ENCODE assay signal across 8 cellular contexts in the genomic region with DNA sequence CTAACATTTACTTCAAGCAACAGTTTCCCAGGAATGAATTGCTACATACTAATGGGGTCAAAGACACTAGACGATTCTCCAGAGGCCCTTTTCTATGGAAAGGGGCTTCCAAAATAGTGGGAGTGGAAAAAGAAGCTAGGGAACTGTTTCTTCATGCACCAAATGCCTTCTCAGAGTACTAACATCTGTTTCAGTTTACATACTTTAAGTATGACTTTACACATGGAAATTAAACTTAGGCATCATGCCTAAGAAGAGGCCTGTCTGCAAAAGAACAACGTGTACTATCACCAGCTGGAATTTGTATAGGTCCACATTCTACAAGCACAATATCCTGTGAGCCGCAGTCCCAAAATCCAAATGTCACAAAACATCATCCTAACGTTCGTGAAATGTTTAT. TPM values are rescaled to one million over a fixed set of nuclear protein-coding genes. Genes with fewer than 3 reads are reported as not detected.
DNase-seq lines count a peak whose midpoint lies in the region; ATAC-seq and TF ChIP-seq lines count a peak whose summit lies in the region.

No MANE protein-coding gene starts in this region.

- intact Hi-C loops in ovary (cut with DNase I) = loop anchor here in 3 of 4 donors (5.0 to 10.0 kb wide), 3 partner anchors 317 to 890 kb away; no protein-coding TSS in a partner anchor

- H3K9me3 Mint-ChIP-seq in effector memory CD8-positive, alpha-beta T cell = no peaks in the 10 kb centered on the region

- no peaks in the 10 kb centered on the region for H3K36me3 ChIP-seq in ovary

- no peak for TF ChIP-seq POLR2A in ovary (IDR thresholded peaks at IDR 0.05)

- no peak for TF ChIP-seq CTCF in ovary (IDR thresholded peaks at IDR 0.05)

- no peaks in the 10 kb centered on the region for H3K9me3 ChIP-seq in ovary

- no peak overlapping the region for H3K4me3 Mint-ChIP-seq in effector memory CD8-positive, alpha-beta T cell

- ATAC-seq in HG03175 (IDR thresholded peaks at IDR 0.05; ENCODE audit: unreplicated experiment) = no peak
- no peak for ATAC-seq in effector memory CD8-positive, alpha-beta T cell (replicated peaks)

- no peak overlapping the region for H3K27ac Mint-ChIP-seq in effector memory CD8-positive, alpha-beta T cell

- H3K4me3 ChIP-seq in ovary = no peak overlapping the region

- no peaks in the 10 kb centered on the region for H3K36me3 Mint-ChIP-seq in effector memory CD8-positive, alpha-beta T cell (ENCODE audit: insufficient read depth)

- no peaks in the 10 kb centered on the region for H3K27me3 Mint-ChIP-seq in effector memory CD8-positive, alpha-beta T cell

- peaks cover 0 to 3% of the 10 kb centered on the region in 2 donors for H3K4me1 Mint-ChIP-seq in effector memory CD8-positive, alpha-beta T cell (ENCODE audit: low read depth in 2 of 2)

- H3K27ac ChIP-seq in ovary = peak overlapping the region in 1 of 2 donors; percentile 48

- DNase-seq in AG08396 (ENCODE audit: low spot score) (peak; percentile 44), RPMI7951 (ENCODE audit: low read depth) (peak; percentile 81), fibroblast of the conjunctiva (ENCODE audit: low read depth) (peak; percentile 96), ovary (peak in 2 of 5 donors; percentile 19 to 21), LoVo (ENCODE audit: low spot score) (no peak), GDM1 (lab: John Stamatoyannopoulos, UW) (no peak)
- no peak for DNase-seq in effector memory CD8-positive, alpha-beta T cell

- H3K4me1 ChIP-seq in ovary (ENCODE audit: insufficient read depth) = no peaks in the 10 kb centered on the region

- H3K27me3 ChIP-seq in ovary = no peaks in the 10 kb centered on the region

- TF ChIP-seq EP300 in ovary (IDR thresholded peaks at IDR 0.05) = peak; percentile 27

- 4 to 7% (median 5%) methylated on average over 5 of the region's 5 CpGs for WGBS in ovary, 3 donors

RNA-seq across cellular contexts. Expression of a gene that starts 29.4 kb away (rescaled TPM):
- total RNA-seq in RPMI7951 (2014; rRNA removed; shearing (Covaris generic)) = 52.1 and 62.5 TPM in 2 replicates
- total RNA-seq in ovary = 10 to 100 TPM; 30.4 to 41.3 (median 34.2) TPM
- polyA plus RNA-seq in ovary = 10 to 100 TPM; 22.8 to 34.2 TPM

Comparison
In these comparisons a context has a peak if more than half of its experiments do, and no peak if none do; other contexts are left out.
1. DNase-seq: peak in AG08396 (single experiment), RPMI7951 (single experiment) and fibroblast of the conjunctiva (single experiment); none in LoVo (single experiment), effector memory CD8-positive, alpha-beta T cell (0 of 3) and GDM1 (single experiment).